Comparison of ENCODE assay signal across 1 cellular context in the genomic region with DNA sequence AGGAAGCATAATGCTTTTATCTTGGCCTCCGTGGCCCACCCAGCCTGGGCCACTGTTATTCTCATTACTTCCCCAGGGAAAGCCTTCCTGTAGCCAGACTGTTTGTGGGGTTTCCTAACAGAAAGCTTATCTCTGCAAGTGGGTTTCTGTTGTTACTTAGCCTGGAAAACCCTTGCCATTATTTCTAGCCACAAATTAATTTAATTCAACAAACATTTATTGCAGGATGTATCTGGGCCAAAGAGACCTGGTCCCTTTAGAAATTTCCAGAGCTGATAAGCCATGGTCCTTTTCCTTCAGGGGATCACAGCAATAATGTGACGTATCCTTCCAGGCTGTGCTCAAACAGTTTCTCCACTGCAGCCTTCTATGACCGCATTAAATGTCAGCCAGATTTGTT.
TF ChIP-seq lines count a peak whose summit lies in the region.

No MANE protein-coding gene starts in this region.

TF ChIP-seq in GM23338, 12 proteins besides CTCF, POLR2A, EP300 and RAD21 (continued from another document):
- no peak for TF ChIP-seq REST (IDR thresholded peaks at IDR 0.05; ENCODE audit: unreplicated experiment)
- no peak for TF ChIP-seq ZNF331 (CRISPR knock-in tag; IDR thresholded peaks at IDR 0.05; ENCODE audit: low read depth)
- TF ChIP-seq, protein P1, sequence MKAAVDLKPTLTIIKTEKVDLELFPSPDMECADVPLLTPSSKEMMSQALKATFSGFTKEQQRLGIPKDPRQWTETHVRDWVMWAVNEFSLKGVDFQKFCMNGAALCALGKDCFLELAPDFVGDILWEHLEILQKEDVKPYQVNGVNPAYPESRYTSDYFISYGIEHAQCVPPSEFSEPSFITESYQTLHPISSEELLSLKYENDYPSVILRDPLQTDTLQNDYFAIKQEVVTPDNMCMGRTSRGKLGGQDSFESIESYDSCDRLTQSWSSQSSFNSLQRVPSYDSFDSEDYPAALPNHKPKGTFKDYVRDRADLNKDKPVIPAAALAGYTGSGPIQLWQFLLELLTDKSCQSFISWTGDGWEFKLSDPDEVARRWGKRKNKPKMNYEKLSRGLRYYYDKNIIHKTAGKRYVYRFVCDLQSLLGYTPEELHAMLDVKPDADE (IDR thresholded peaks at IDR 0.05), result no peak
- no peak for TF ChIP-seq EZH2 (IDR thresholded peaks at IDR 0.05; ENCODE audit: low read depth, unreplicated experiment)
